8 cellular contexts compared by ENCODE assay signal in the genomic region with DNA sequence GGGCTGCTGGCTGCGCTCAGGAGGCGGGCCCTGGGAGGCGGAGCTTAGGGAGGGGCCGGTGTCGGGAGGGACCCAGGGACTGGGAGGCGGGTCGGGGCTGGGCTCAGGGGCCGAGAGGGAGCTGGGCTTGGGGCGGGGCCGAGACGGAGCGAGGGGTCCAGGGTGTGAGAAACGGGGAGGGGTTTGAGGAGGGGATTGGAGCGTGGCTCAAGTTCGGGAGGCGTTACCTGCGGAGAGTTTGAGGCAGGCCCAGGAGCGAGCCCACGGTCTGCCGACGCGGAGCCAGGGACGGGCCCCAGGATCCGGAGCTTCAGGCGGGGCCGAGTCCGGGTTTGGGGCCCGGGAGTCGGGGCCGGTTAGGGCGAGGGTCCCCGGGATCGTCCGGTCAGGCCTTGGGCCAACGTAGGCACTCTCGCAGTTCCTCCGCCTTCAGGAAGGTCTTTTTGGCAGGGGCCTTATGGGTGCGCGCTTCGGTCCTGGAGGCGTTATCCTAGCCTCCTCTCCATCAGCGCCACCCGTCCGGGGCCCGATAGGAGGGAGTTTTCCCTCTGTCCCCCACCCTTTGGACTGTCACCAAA. TPM values are rescaled to one million over a fixed set of nuclear protein-coding genes. Genes with fewer than 3 reads are reported as not detected.
DNase-seq lines count a peak whose midpoint lies in the region; FAIRE-seq and TF ChIP-seq lines count a peak whose summit lies in the region.
"Not testable (repeated sequence)": the region's sequence is repeated elsewhere in the genome, so short reads cannot be mapped to it uniquely, and the experiment has no call there.

No MANE protein-coding gene starts in this region.

- H3K27ac ChIP-seq in HUES64 (ENCODE audit: low read depth, low read length); PC-9; endothelial cell of umbilical vein (ENCODE audit: insufficient read depth, low read depth, low read length); keratinocyte (ENCODE audit: control insufficient read depth, insufficient read depth, low read length): not testable (repeated sequence)
- H3K27ac ChIP-seq in parathyroid adenoma: peak overlapping the region; percentile 56

- H3K9me2 ChIP-seq in PC-9 (ENCODE audit: insufficient read depth): not testable (repeated sequence)

- H3K27me3 Mint-ChIP-seq in activated naive CD4-positive, alpha-beta T cell treated with anti-CD3 and anti-CD28 coated beads, Interleukin-2, amount 10 ng/mL, durations not matched to agents 7 days and 5 days: peaks cover 69% of the 10 kb centered on the region

- POLR2A ChIA-PET in PC-9 (lab: Charles Lee; ENCODE audit: unreplicated experiment): interaction anchor here (0.6 kb wide), 1 partner anchor 304 kb away, joined by 5 read pairs; no protein-coding TSS in a partner anchor
- POLR2A ChIA-PET in endothelial cell of umbilical vein (lab: Charles Lee): not testable (repeated sequence)

- not testable (repeated sequence) for TF ChIP-seq POLR2A in endothelial cell of umbilical vein (IDR thresholded peaks at IDR 0.05; ENCODE audit: low read depth, low read length)

- not testable (repeated sequence) for H4K20me1 ChIP-seq in PC-9 (ENCODE audit: insufficient read depth); endothelial cell of umbilical vein (replicated peaks; ENCODE audit: control insufficient read depth, extremely low read depth, insufficient read depth, low read length); keratinocyte (ENCODE audit: control insufficient read depth, extremely low read depth, insufficient read depth, low read length)

- H3K9me1 ChIP-seq in endothelial cell of umbilical vein (replicated peaks; ENCODE audit: control insufficient read depth, extremely low read depth, insufficient read depth, low read length); keratinocyte (ENCODE audit: control insufficient read depth, extremely low read depth, insufficient read depth, low read length): not testable (repeated sequence)

- not testable (repeated sequence) for FAIRE-seq in endothelial cell of umbilical vein (lab: Jason Lieb, UNC); keratinocyte (lab: Jason Lieb, UNC); urothelium cell line (lab: Jason Lieb, UNC)

- not testable (repeated sequence) for H3K4me1 ChIP-seq in HUES64 (ENCODE audit: insufficient read depth, low read length); PC-9 (replicated peaks; ENCODE audit: insufficient read depth); endothelial cell of umbilical vein (ENCODE audit: control insufficient read depth, extremely low read depth, insufficient read depth, low read length); keratinocyte (ENCODE audit: control insufficient read depth, extremely low read depth, insufficient read depth, low read length); parathyroid adenoma

- TSS peak; percentile 22 for BruUV-seq in PC-9 (replicated peaks; lab: Mats Ljungman, UMichigan)
- not testable (repeated sequence) for BruUV-seq in endothelial cell of umbilical vein (replicated peaks; lab: Mats Ljungman, UMichigan)

- H3K4me3 ChIP-seq in HUES64 (ENCODE audit: low read length): peak overlapping the region; percentile 76
- H3K4me3 ChIP-seq in PC-9: peak overlapping the region; percentile 59; the same call in 1 of the 2 replicates
- peak overlapping the region in 2 of 3 experiments; percentile 10 to 51 for H3K4me3 ChIP-seq in endothelial cell of umbilical vein (replicated peaks in 1 of 3; ENCODE audit: insufficient read depth in 1 of 3, low read depth in 1 of 3, low read length in 3 of 3)
- peak overlapping the region; percentile 27 to 44 (median 37) for H3K4me3 ChIP-seq in keratinocyte (ENCODE audit: control insufficient read depth in 2 of 3, extremely low read depth in 1 of 3, insufficient read depth in 2 of 3, low read depth in 1 of 3, low read length in 3 of 3)
- peak overlapping the region; percentile 44 for H3K4me3 ChIP-seq in parathyroid adenoma (ENCODE audit: low read depth, low read length)

- H3K27ac Mint-ChIP-seq in activated naive CD4-positive, alpha-beta T cell treated with anti-CD3 and anti-CD28 coated beads, Interleukin-2, amount 10 ng/mL, durations not matched to agents 7 days and 5 days: peak overlapping the region; percentile 95

- peak overlapping the region; percentile 87 for H3K4me3 Mint-ChIP-seq in activated naive CD4-positive, alpha-beta T cell treated with anti-CD3 and anti-CD28 coated beads, Interleukin-2, amount 10 ng/mL, durations not matched to agents 7 days and 5 days

- CTCF ChIA-PET in PC-9 (lab: Charles Lee): interaction anchor here (0.6 kb wide), 1 partner anchor 44 kb away, joined by 3 read pairs; no protein-coding TSS in a partner anchor
- CTCF ChIA-PET in activated naive CD4-positive, alpha-beta T cell treated with anti-CD3 and anti-CD28 coated beads, Interleukin-2, amount 10 ng/mL, durations not matched to agents 7 days and 5 days (lab: Charles Lee): interaction anchor here (0.6 kb wide), 1 partner anchor 27 kb away, joined by 3 read pairs; no protein-coding TSS in a partner anchor
- CTCF ChIA-PET in endothelial cell of umbilical vein (lab: Charles Lee): interaction anchor here (0.7 kb wide), 2 partner anchors 15 to 723 kb away, joined by 3 to 5 read pairs; a partner anchor contains a TSS

- not testable (repeated sequence) for H3K9me3 ChIP-seq in HUES64 (ENCODE audit: insufficient read depth, low read depth, low read length); PC-9 (ENCODE audit: insufficient read depth, low read depth); endothelial cell of umbilical vein (replicated peaks; ENCODE audit: control insufficient read depth, insufficient read depth, low read length); keratinocyte (ENCODE audit: control insufficient read depth, low read depth, low read length); parathyroid adenoma (ENCODE audit: control insufficient read depth, low read length)

- H2AFZ ChIP-seq in PC-9 (peak overlapping the region; percentile 70; the same call in 1 of the 2 replicates), endothelial cell of umbilical vein (ENCODE audit: low read depth, low read length) (peak overlapping the region; percentile 37), keratinocyte (ENCODE audit: control insufficient read depth, low read length) (peak overlapping the region; percentile 30), parathyroid adenoma (peak overlapping the region; percentile 91)

- dilution Hi-C loops in endothelial cell of umbilical vein (cut with MboI; ENCODE audit: extremely low pct_ligation_motif_present, low sequenced_read_pairs); keratinocyte (cut with MboI; ENCODE audit: extremely low pct_ligation_motif_present, low sequenced_read_pairs): not testable (repeated sequence)

- H3F3A ChIP-seq in PC-9 (ENCODE audit: insufficient read depth, low read depth): not testable (repeated sequence)

- peak overlapping the region; percentile 67; the same call in 1 of the 2 replicates for H3K9ac ChIP-seq in HUES64 (ENCODE audit: low read depth, low read length)
- not testable (repeated sequence) for H3K9ac ChIP-seq in endothelial cell of umbilical vein (replicated peaks; ENCODE audit: extremely low read depth, insufficient read depth, low read length)
- H3K9ac ChIP-seq in keratinocyte (ENCODE audit: control insufficient read depth, extremely low read depth, insufficient read depth, low read length): peak overlapping the region; percentile 61
- H3K9ac ChIP-seq in parathyroid adenoma: peak overlapping the region; percentile 61

- not testable (repeated sequence) for TF ChIP-seq CTCF in PC-9 (conservative IDR thresholded peaks at IDR 0.05); endothelial cell of umbilical vein (IDR thresholded peaks at IDR 0.05; ENCODE audit: extremely low read depth in 1 of 2, insufficient read depth in 1 of 2, low read depth in 1 of 2, low read length in 2 of 2); keratinocyte (optimal IDR thresholded peaks at IDR 0.05 in 1 of 3, IDR thresholded peaks at IDR 0.05 in 1 of 3, conservative IDR thresholded peaks at IDR 0.05 in 1 of 3; ENCODE audit: extremely low read depth in 1 of 3, insufficient read depth in 2 of 3, low read length in 3 of 3); parathyroid adenoma (IDR thresholded peaks at IDR 0.05)

- DNase-seq in DMS153 treated with DMSO at 0.1 percent for 48 hours (lab: John Stamatoyannopoulos, UW; ENCODE audit: unreplicated experiment) (peak; percentile 47), endothelial cell of umbilical vein (ENCODE audit: low read depth, low spot score) (peak; percentile 3), urothelium cell line (ENCODE audit: low spot score) (peak; percentile 57)
- not testable (repeated sequence) for DNase-seq in PC-9; activated naive CD4-positive, alpha-beta T cell treated with anti-CD3 and anti-CD28 coated beads, Interleukin-2, amount 10 ng/mL, durations not matched to agents 7 days and 5 days; keratinocyte (ENCODE audit: low read depth, low spot score)

- peak overlapping the region; percentile 71 for H3K4me2 ChIP-seq in PC-9
- H3K4me2 ChIP-seq in endothelial cell of umbilical vein (ENCODE audit: insufficient read depth, low read length): not testable (repeated sequence)
- peak overlapping the region; percentile 62 for H3K4me2 ChIP-seq in keratinocyte (ENCODE audit: control insufficient read depth, extremely low read depth, insufficient read depth, low read depth, low read length)
- H3K4me2 ChIP-seq in parathyroid adenoma (ENCODE audit: low read length): peak overlapping the region; percentile 31

- under 1% methylated on average over 45 of the region's 45 CpGs for WGBS in HUES64

- intact Hi-C loops in PC-9 (cut with micrococcal nuclease; ENCODE audit: unreplicated experiment): not testable (repeated sequence)
- intact Hi-C loops in endothelial cell of umbilical vein (cut with micrococcal nuclease): loop anchor here (5.0 kb wide), 1 partner anchor 326 kb away; no protein-coding TSS in a partner anchor

- H3K36me3 ChIP-seq in HUES64 (ENCODE audit: insufficient read depth, low read length); PC-9 (ENCODE audit: low read depth); endothelial cell of umbilical vein (ENCODE audit: control insufficient read depth in 2 of 2, extremely low read depth in 1 of 2, insufficient read depth in 2 of 2, low read length in 2 of 2); keratinocyte (ENCODE audit: control insufficient read depth in 2 of 2, extremely low read depth in 1 of 2, insufficient read depth in 2 of 2, low read length in 2 of 2); parathyroid adenoma (ENCODE audit: control insufficient read depth, insufficient read depth, low read length): not testable (repeated sequence)

- H3K36me3 Mint-ChIP-seq in activated naive CD4-positive, alpha-beta T cell treated with anti-CD3 and anti-CD28 coated beads, Interleukin-2, amount 10 ng/mL, durations not matched to agents 7 days and 5 days: not testable (repeated sequence)

- peaks cover 13% of the 10 kb centered on the region for H3K4me1 Mint-ChIP-seq in activated naive CD4-positive, alpha-beta T cell treated with anti-CD3 and anti-CD28 coated beads, Interleukin-2, amount 10 ng/mL, durations not matched to agents 7 days and 5 days

- not testable (repeated sequence) for H3K79me2 ChIP-seq in PC-9 (ENCODE audit: low read depth); endothelial cell of umbilical vein (ENCODE audit: control insufficient read depth, insufficient read depth, low read length); keratinocyte (ENCODE audit: control insufficient read depth, insufficient read depth, low read length); parathyroid adenoma

- peaks cover 11% of the 10 kb centered on the region for H3K27me3 ChIP-seq in HUES64 (ENCODE audit: insufficient read depth, low read length)
- H3K27me3 ChIP-seq in PC-9 (ENCODE audit: insufficient read depth, low read depth); endothelial cell of umbilical vein (ENCODE audit: control insufficient read depth in 2 of 2, insufficient read depth in 2 of 2, low read length in 2 of 2); keratinocyte (ENCODE audit: control insufficient read depth, extremely low read depth, insufficient read depth, low read length); parathyroid adenoma (ENCODE audit: control insufficient read depth, insufficient read depth, low read length): not testable (repeated sequence)

- not testable (repeated sequence) for H3K9me3 Mint-ChIP-seq in activated naive CD4-positive, alpha-beta T cell treated with anti-CD3 and anti-CD28 coated beads, Interleukin-2, amount 10 ng/mL, durations not matched to agents 7 days and 5 days

RNA-seq across cellular contexts. Expression of a gene that starts 44.3 kb away (rescaled TPM):
- 50.5 TPM for polyA plus RNA-seq in HUES64 (2013, experiment 1 of 2)
- polyA plus RNA-seq in HUES64 (2013, experiment 2 of 2): 48.2 TPM
- total RNA-seq in PC-9 (2021) (11.4 and 13.4 TPM in 2 replicates), endothelial cell of umbilical vein (32.5 and 41.7 TPM in 2 replicates)
- polyA plus RNA-seq in endothelial cell of umbilical vein (12.8 and 13.2 TPM in 2 replicates), keratinocyte (19.2 to 27.4 TPM (median 19.2 TPM) in 3 replicates)
- polyA plus RNA-seq in endothelial cell of umbilical vein (2011; cell fraction: cytosol; rRNA removed): 16.2 and 16.5 TPM in 2 replicates
- 49.7 and 56.1 TPM in 2 replicates for polyA plus RNA-seq in endothelial cell of umbilical vein (2011; cell fraction: nucleus; rRNA removed)
- polyA plus RNA-seq in endothelial cell of umbilical vein (2012): 16.7 and 25.9 TPM in 2 replicates
- polyA minus RNA-seq in endothelial cell of umbilical vein (37.3 and 44.7 TPM in 2 replicates), keratinocyte (18.0 to 28.2 TPM (median 24.4 TPM) in 3 replicates)
- 12.1 TPM for polyA minus RNA-seq in endothelial cell of umbilical vein (2011; cell fraction: cytosol; rRNA and poly(A)+ RNA removed)
- polyA minus RNA-seq in endothelial cell of umbilical vein (2011; cell fraction: nucleus; rRNA and poly(A)+ RNA removed): 46.3 and 54.0 TPM in 2 replicates
- 8.4 TPM for polyA plus RNA-seq in keratinocyte (2011; ENCODE audit: low read depth)
- polyA plus RNA-seq in keratinocyte (2011; cell fraction: cytosol; rRNA removed): 8.1 and 16.1 TPM in 2 replicates
- 46.3 and 56.0 TPM in 2 replicates for polyA plus RNA-seq in keratinocyte (2011; cell fraction: nucleus; rRNA removed)
- polyA plus RNA-seq in keratinocyte (2012; ENCODE audit: low replicate concordance): 13.5 and 14.1 TPM in 2 replicates
- polyA minus RNA-seq in keratinocyte (2011; cell fraction: cytosol; rRNA and poly(A)+ RNA removed): 12.7 TPM
- polyA minus RNA-seq in keratinocyte (2011; cell fraction: nucleus; rRNA and poly(A)+ RNA removed): 37.5 and 47.9 TPM in 2 replicates

Comparison
In these comparisons a context has a peak if more than half of its experiments do, and no peak if none do; other contexts are left out.
1. H2AFZ ChIP-seq: peak in every context shown above with its lines; median percentile 91 in parathyroid adenoma; 70 in PC-9; 37 in endothelial cell of umbilical vein; 30 in keratinocyte.